In genomic region chr4:71375494-71375893, GRCh38 we compare ENCODE assay signal across 36 cellular contexts. TPM values are rescaled to one million over a fixed set of nuclear protein-coding genes. Genes with fewer than 3 reads are reported as not detected.
"Had no signal": no experiment of that assay in that cellular context is flagged by ENCODE, and none has a peak within 500 bp of the region (broad histone marks: within the 10 kb centered on the region; RNA-seq: fewer than 3 reads in every experiment).

No MANE protein-coding gene starts in this region.

- DNase-seq: Karpas-422, Kasumi-1, KBM-7, KG1, MG63, MM.1S, MV-4-11, NCI-H1048, NCI-H1092, NCI-H1092 treated with DMSO at 0.1 percent for 48 hours, NCI-H1105, NCI-H1105 treated with DMSO at 0.1 percent for 48 hours, NCI-H1417, NCI-H1417 treated with DMSO at 0.1 percent for 48 hours, NCI-H1436, NCI-H1436 treated with DMSO at 0.1 percent for 48 hours, NCI-H146, NCI-H1694, NCI-H1694 treated with DMSO at 0.1 percent for 48 hours, NCI-H187, NCI-H187 treated with DMSO at 0.1 percent for 48 hours, NCI-H1930, NCI-H2029, NCI-H2029 treated with DMSO at 0.1 percent for 48 hours, NCI-H2081, NCI-H2081 treated with DMSO at 0.1 percent for 48 hours, NCI-H2107, NCI-H2171, NCI-H2171 treated with DMSO at 0.1 percent for 48 hours, NCI-H2227 treated with DMSO at 0.1 percent for 48 hours, NCI-H226, NCI-H345, NCI-H446, NCI-H446 treated with DMSO at 0.1 percent for 48 hours had no signal

- H3K9me3 ChIP-seq: MG63 had no signal

- H3K27me3 ChIP-seq: MG63 had no signal

- H3K27ac ChIP-seq: KMS-11 had no signal

- H3K4me3 ChIP-seq: MG63 had no signal

- H3K36me3 ChIP-seq: MG63 had no signal

RNA-seq across cellular contexts. Expression of gene SLC4A4, which starts 36.7 kb away (rescaled TPM):
- total RNA-seq: MCF 10A had no signal
